ENCODE assay signal across 27 cellular contexts in the genomic region with DNA sequence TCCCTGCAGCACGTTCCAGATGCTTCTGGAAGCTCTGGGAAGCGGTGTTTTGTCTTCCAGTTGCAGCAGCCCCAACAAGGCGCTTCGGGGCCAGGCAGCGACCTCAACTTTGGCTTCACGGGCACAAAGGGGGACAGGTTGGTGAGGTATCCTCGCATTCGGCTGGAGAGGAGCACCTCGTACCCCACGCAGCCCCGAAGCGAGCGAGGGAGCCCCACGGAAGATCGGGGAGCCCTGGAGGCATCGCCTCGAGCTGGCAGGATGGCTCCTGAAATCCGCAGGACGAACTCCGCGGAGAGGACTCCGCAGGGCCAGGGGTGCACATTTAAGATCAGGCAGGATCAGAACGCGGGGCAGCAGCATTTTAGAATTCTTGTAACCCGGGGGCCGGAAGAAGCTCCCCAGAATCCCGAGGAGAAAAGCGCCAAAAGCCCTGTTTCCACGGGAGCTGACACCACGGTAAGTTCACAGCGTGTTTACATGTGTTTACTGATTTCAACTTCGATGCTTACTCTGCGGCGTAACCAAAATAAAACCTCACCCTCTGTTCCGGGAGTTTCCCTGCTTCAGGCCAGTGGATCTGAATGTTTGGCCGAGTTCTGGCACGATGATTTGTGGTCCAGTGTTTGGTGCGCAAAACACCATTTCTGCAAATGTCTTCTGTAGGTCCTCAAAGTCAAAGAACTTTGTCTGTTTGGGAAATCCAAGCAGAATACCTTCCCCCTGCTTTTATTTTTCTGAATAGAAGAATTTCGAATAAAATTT.
DNase-seq lines count a peak whose midpoint lies in the region; ATAC-seq and TF ChIP-seq lines count a peak whose summit lies in the region.
"Had no signal": no experiment of that assay in that cellular context is flagged by ENCODE, and none has a peak within 500 bp of the region (broad histone marks: within the 10 kb centered on the region; RNA-seq: fewer than 3 reads in every experiment).

No MANE protein-coding gene starts in this region.

- H3K23me2 ChIP-seq in H9 (ENCODE audit: insufficient read length, low read depth, low read length, poor library complexity, severe bottlenecking): no peaks in the 10 kb centered on the region

- no peak overlapping the region for H3K4me2 ChIP-seq in H9 (ENCODE audit: insufficient read depth, insufficient read length, low read length)
- no peak overlapping the region for H3K4me2 ChIP-seq in mesenchymal stem cell (ENCODE audit: low read length, poor library complexity, severe bottlenecking)
- H3K4me2 ChIP-seq: KMS-11 had no signal

- ATAC-seq in WTC11 (no peak), gastrocnemius medialis (peak in 1 of 2 donors; percentile 7)
- no peak for ATAC-seq in natural killer cell treated with Interleukin-12 subunit alpha and Interleukin-12 subunit beta and Interleukin-15 and Interleukin-18, amount 100 ng/mL, for 72 hours
- ATAC-seq: PC-3 had no signal

- H3K23ac ChIP-seq in H9 (ENCODE audit: insufficient read length, low read depth, low read length) (no peak overlapping the region), mesenchymal stem cell (ENCODE audit: low read length in 2 of 2) (no peak overlapping the region)

- WGBS in H9 (ENCODE audit: extremely low coverage, insufficient read length, low lambda C conversion rate): no CpG with 5 or more reads among the region's 39 CpGs
- WGBS in mesenchymal stem cell: 96% methylated on average over 39 of the region's 39 CpGs

- intact Hi-C loops in gastrocnemius medialis (cut with DNase I; ENCODE audit: low total_unique reads) (loop anchor here (5.0 to 10.0 kb wide), 2 partner anchors 131 to 378 kb away; no protein-coding TSS in a partner anchor), ascending aorta (cut with DNase I) (no loop called here)

- H3K14ac ChIP-seq in H9 (ENCODE audit: insufficient read depth, low read length): no peak overlapping the region
- no peak overlapping the region for H3K14ac ChIP-seq in mesenchymal stem cell (ENCODE audit: low read length in 2 of 2)

- H3T11ph ChIP-seq in H9 (ENCODE audit: low read length): no peak overlapping the region

- H2BK120ac ChIP-seq in H9 (ENCODE audit: low read depth, low read length, poor library complexity, severe bottlenecking): no peak overlapping the region
- H2BK120ac ChIP-seq in mesenchymal stem cell (ENCODE audit: low read depth, low read length): no peak overlapping the region

- CTCF ChIA-PET in WTC11 (lab: Charles Lee): interaction anchor here (0.5 to 1.0 kb wide), 2 partner anchors 20 to 136 kb away, joined by 3 read pairs; no protein-coding TSS in a partner anchor

- DNase-seq in H9: no peak
- DNase-seq in WTC11 (ENCODE audit: low spot score): no peak
- DNase-seq in mesenchymal stem cell: no peak
- no peak for DNase-seq in gastrocnemius medialis
- DNase-seq in activated CD4-positive, CD25-positive, alpha-beta regulatory T cell (lab: John Stamatoyannopoulos, UW): no peak
- no peak for DNase-seq in NK-92 treated with Interleukin-12 subunit alpha and Interleukin-12 subunit beta, amount 100 ng/mL, for 24 hours (lab: John Stamatoyannopoulos, UW)
- DNase-seq in natural killer cell treated with Interleukin-12 subunit alpha and Interleukin-12 subunit beta and Interleukin-15 and Interleukin-18, amount 100 ng/mL, for 72 hours (ENCODE audit: low spot score): no peak
- no peak for DNase-seq in ascending aorta (ENCODE audit: low spot score in 2 of 2)
- DNase-seq: activated CD4-positive, alpha-beta T cell treated with anti-CD3 and anti-CD28 coated beads for 4 hours; activated CD8-positive, alpha-beta memory T cell treated with anti-CD3 and anti-CD28 coated beads for 24 hours; activated effector memory CD4-positive, alpha-beta T cell treated with anti-CD3 and anti-CD28 coated beads, Interleukin-2, amount 50 U/mL, for 16 hours; activated naive CD8-positive, alpha-beta T cell treated with anti-CD3 and anti-CD28 coated beads, Interleukin-2, amount 10 ng/mL, durations not matched to agents 7 days and 5 days; BE2C; central memory CD4-positive, alpha-beta T cell; DMS153; head of caudate nucleus; lower lobe of right lung; NCI-H2029 treated with DMSO at 0.1 percent for 48 hours; NCI-H2227 treated with DMSO at 0.1 percent for 48 hours; PC-3; upper lobe of right lung had no signal

- H4K91ac ChIP-seq in H9 (ENCODE audit: insufficient read length, low read depth, low read length): no peak overlapping the region
- no peak overlapping the region for H4K91ac ChIP-seq in mesenchymal stem cell (ENCODE audit: low read length)

- H2AK5ac ChIP-seq in H9 (ENCODE audit: insufficient read length, low read length) (no peak overlapping the region), mesenchymal stem cell (ENCODE audit: low read length, severe bottlenecking) (peak overlapping the region; percentile 26)

- no peak overlapping the region for H3K56ac ChIP-seq in H9 (ENCODE audit: insufficient read length, low read depth, low read length)

- H3K36me3 ChIP-seq in mesenchymal stem cell (ENCODE audit: control insufficient read depth in 1 of 2, insufficient read depth in 2 of 2, low read depth in 1 of 2, low read length in 2 of 2) (peaks cover 0 to 15% of the 10 kb centered on the region in 2 experiments), gastrocnemius medialis (no peaks in the 10 kb centered on the region), ascending aorta (no peaks in the 10 kb centered on the region)
- H3K36me3 ChIP-seq: BE2C, upper lobe of right lung had no signal

- H2BK12ac ChIP-seq in H9 (ENCODE audit: insufficient read length, low read depth, low read length) (no peak overlapping the region), mesenchymal stem cell (ENCODE audit: low read length in 2 of 2) (no peak overlapping the region)

- H2BK15ac ChIP-seq in H9 (ENCODE audit: low read depth, low read length) (no peak overlapping the region), mesenchymal stem cell (ENCODE audit: low read depth, poor library complexity, severe bottlenecking) (peak overlapping the region; percentile 12)

- in situ Hi-C loops in gastrocnemius medialis (cut with MboI; ENCODE audit: low sequenced_read_pairs in 4 of 4): loop anchor here in 1 of 4 donors (10.0 kb wide), 1 partner anchor 68 kb away; no protein-coding TSS in a partner anchor

- H3K4me1 Mint-ChIP-seq in H9: peaks cover 56 to 66% of the 10 kb centered on the region in 2 experiments
- H3K4me1 Mint-ChIP-seq in WTC11: peaks cover 79% of the 10 kb centered on the region
- no peaks in the 10 kb centered on the region for H3K4me1 Mint-ChIP-seq in natural killer cell treated with Interleukin-12 subunit alpha and Interleukin-12 subunit beta and Interleukin-15 and Interleukin-18, amount 100 ng/mL, for 72 hours (ENCODE audit: low read depth in 2 of 2)
- H3K4me1 Mint-ChIP-seq: activated naive CD8-positive, alpha-beta T cell treated with anti-CD3 and anti-CD28 coated beads, Interleukin-2, amount 10 ng/mL, durations not matched to agents 7 days and 5 days had no signal

- H3K27ac Mint-ChIP-seq in H9 (peak overlapping the region; percentile 32 to 65 (median 40); a peak in 2 of 7 replicates), WTC11 (peak overlapping the region; percentile 89)
- no peak overlapping the region for H3K27ac Mint-ChIP-seq in natural killer cell treated with Interleukin-12 subunit alpha and Interleukin-12 subunit beta and Interleukin-15 and Interleukin-18, amount 100 ng/mL, for 72 hours
- H3K27ac Mint-ChIP-seq: activated naive CD8-positive, alpha-beta T cell treated with anti-CD3 and anti-CD28 coated beads, Interleukin-2, amount 10 ng/mL, durations not matched to agents 7 days and 5 days; dendritic cell treated with granulocyte-macrophage colony-stimulating factor and Interleukin-4, amounts not matched to agents 40 ng/mL and 50 ng/mL, for 4 days; stimulated activated memory B cell treated with anti-CD40 and anti-IgM and Interleukin-4, amounts not matched to agents 10 μg/mL and 1 μg/mL and 100 μg/mL, for 72 hours; T-helper 2 cell treated with Interferon-gamma antibody and Interleukin-4, amounts not matched to agents 5 μg/mL and 100 μg/mL, for 36 hours had no signal

- TF ChIP-seq POLR2A in gastrocnemius medialis (IDR thresholded peaks at IDR 0.05): no peak

- H3K27ac ChIP-seq in H9 (ENCODE audit: insufficient read length, low read depth, low read length): no peak overlapping the region
- no peak overlapping the region for H3K27ac ChIP-seq in mesenchymal stem cell (ENCODE audit: low read length, poor library complexity, severe bottlenecking)
- peak overlapping the region; percentile 91 to 97 (median 93) for H3K27ac ChIP-seq in gastrocnemius medialis
- no peak overlapping the region for H3K27ac ChIP-seq in ascending aorta
- H3K27ac ChIP-seq: HL-60, KMS-11, lower lobe of right lung, skin epidermis, upper lobe of right lung had no signal

- H3K4me3 Mint-ChIP-seq in H9 (no peak overlapping the region), WTC11 (no peak overlapping the region)
- H3K4me3 Mint-ChIP-seq in natural killer cell treated with Interleukin-12 subunit alpha and Interleukin-12 subunit beta and Interleukin-15 and Interleukin-18, amount 100 ng/mL, for 72 hours: no peak overlapping the region
- H3K4me3 Mint-ChIP-seq: activated naive CD8-positive, alpha-beta T cell treated with anti-CD3 and anti-CD28 coated beads, Interleukin-2, amount 10 ng/mL, durations not matched to agents 7 days and 5 days; dendritic cell treated with granulocyte-macrophage colony-stimulating factor and Interleukin-4, amounts not matched to agents 40 ng/mL and 50 ng/mL, for 4 days; stimulated activated memory B cell treated with anti-CD40 and anti-IgM and Interleukin-4, amounts not matched to agents 10 μg/mL and 1 μg/mL and 100 μg/mL, for 72 hours; T-helper 2 cell treated with Interferon-gamma antibody and Interleukin-4, amounts not matched to agents 5 μg/mL and 100 μg/mL, for 36 hours had no signal

- peaks cover 2% of the 10 kb centered on the region; the same call in 1 of the 2 replicates for H3K79me2 ChIP-seq in H9 (ENCODE audit: insufficient read depth, low read length)

- no peaks in the 10 kb centered on the region for H3K9me3 ChIP-seq in H9 (ENCODE audit: control insufficient read depth, low read depth, low read length)
- H3K9me3 ChIP-seq in mesenchymal stem cell (ENCODE audit: control insufficient read depth, low read length): no peaks in the 10 kb centered on the region
- no peaks in the 10 kb centered on the region for H3K9me3 ChIP-seq in gastrocnemius medialis
- no peaks in the 10 kb centered on the region for H3K9me3 ChIP-seq in ascending aorta
- H3K9me3 ChIP-seq: BE2C, lower lobe of right lung, upper lobe of right lung had no signal

- no peak overlapping the region for H4K8ac ChIP-seq in H9 (replicated peaks; ENCODE audit: insufficient read length, low read depth, low read length)
- no peak overlapping the region for H4K8ac ChIP-seq in mesenchymal stem cell (ENCODE audit: low read length)

- H3K18ac ChIP-seq in H9 (ENCODE audit: insufficient read length, low read depth, low read length) (peak overlapping the region; percentile 2), mesenchymal stem cell (ENCODE audit: low read depth in 1 of 2, low read length in 2 of 2) (no peak overlapping the region)

- H3K9me3 Mint-ChIP-seq in H9: no peaks in the 10 kb centered on the region
- H3K9me3 Mint-ChIP-seq in WTC11: no peaks in the 10 kb centered on the region
- no peaks in the 10 kb centered on the region for H3K9me3 Mint-ChIP-seq in natural killer cell treated with Interleukin-12 subunit alpha and Interleukin-12 subunit beta and Interleukin-15 and Interleukin-18, amount 100 ng/mL, for 72 hours
- H3K9me3 Mint-ChIP-seq: activated naive CD8-positive, alpha-beta T cell treated with anti-CD3 and anti-CD28 coated beads, Interleukin-2, amount 10 ng/mL, durations not matched to agents 7 days and 5 days; dendritic cell treated with granulocyte-macrophage colony-stimulating factor and Interleukin-4, amounts not matched to agents 40 ng/mL and 50 ng/mL, for 4 days; stimulated activated memory B cell treated with anti-CD40 and anti-IgM and Interleukin-4, amounts not matched to agents 10 μg/mL and 1 μg/mL and 100 μg/mL, for 72 hours; T-helper 2 cell treated with Interferon-gamma antibody and Interleukin-4, amounts not matched to agents 5 μg/mL and 100 μg/mL, for 36 hours had no signal

- H3K4ac ChIP-seq in H9 (ENCODE audit: low read depth, low read length): no peak overlapping the region
- H3K4ac ChIP-seq in mesenchymal stem cell (ENCODE audit: low read depth in 1 of 2, low read length in 2 of 2): no peak overlapping the region

- H3K27me3 ChIP-seq in H9 (ENCODE audit: insufficient read depth, low read length) (no peaks in the 10 kb centered on the region), mesenchymal stem cell (ENCODE audit: control insufficient read depth in 1 of 2, insufficient read depth in 1 of 2, low read length in 2 of 2) (no peaks in the 10 kb centered on the region), gastrocnemius medialis (no peaks in the 10 kb centered on the region), ascending aorta (no peaks in the 10 kb centered on the region)
- H3K27me3 ChIP-seq: BE2C, upper lobe of right lung had no signal

- H2BK5ac ChIP-seq in H9 (ENCODE audit: insufficient read length, low read length): no peak overlapping the region
- H2BK5ac ChIP-seq in mesenchymal stem cell (ENCODE audit: low read depth, low read length, poor library complexity, severe bottlenecking): no peak overlapping the region

- no peak overlapping the region for H3K4me3 ChIP-seq in mesenchymal stem cell (ENCODE audit: insufficient read depth in 1 of 2, low read depth in 1 of 2, low read length in 2 of 2)
- peak overlapping the region; percentile 62 to 76 (median 68) for H3K4me3 ChIP-seq in gastrocnemius medialis
- H3K4me3 ChIP-seq in ascending aorta: no peak overlapping the region
- H3K4me3 ChIP-seq: lower lobe of right lung, skin epidermis, upper lobe of right lung had no signal

- POLR2A ChIA-PET in WTC11 (lab: Charles Lee): no interaction called here

- H4K20me1 ChIP-seq in H9 (ENCODE audit: control insufficient read depth, insufficient read depth, insufficient read length): no peaks in the 10 kb centered on the region

- H3K9ac ChIP-seq in H9 (ENCODE audit: extremely low read depth, insufficient read length, low read length) (no peak overlapping the region), mesenchymal stem cell (ENCODE audit: low read length) (no peak overlapping the region)
- H3K9ac ChIP-seq: KMS-11 had no signal

- H3K36me3 Mint-ChIP-seq in H9 (ENCODE audit: insufficient read depth in 1 of 3, low read depth in 3 of 3) (peaks cover 2 to 9% (median 3%) of the 10 kb centered on the region in 3 experiments; a peak in 5 of 7 replicates), WTC11 (no peaks in the 10 kb centered on the region)
- no peaks in the 10 kb centered on the region for H3K36me3 Mint-ChIP-seq in natural killer cell treated with Interleukin-12 subunit alpha and Interleukin-12 subunit beta and Interleukin-15 and Interleukin-18, amount 100 ng/mL, for 72 hours
- H3K36me3 Mint-ChIP-seq: activated naive CD8-positive, alpha-beta T cell treated with anti-CD3 and anti-CD28 coated beads, Interleukin-2, amount 10 ng/mL, durations not matched to agents 7 days and 5 days had no signal

- H4K5ac ChIP-seq in H9 (ENCODE audit: insufficient read length, low read depth, low read length): no peak overlapping the region

- H3K79me1 ChIP-seq in H9 (ENCODE audit: insufficient read depth, low read depth, low read length, poor library complexity, severe bottlenecking) (no peaks in the 10 kb centered on the region), mesenchymal stem cell (replicated peaks; ENCODE audit: low read length, poor library complexity, severe bottlenecking) (peaks cover 23% of the 10 kb centered on the region)

- H2AFZ ChIP-seq in H9 (ENCODE audit: low read length) (no peak overlapping the region), mesenchymal stem cell (ENCODE audit: low read depth, low read length) (no peak overlapping the region)

- no peak overlapping the region for H2BK20ac ChIP-seq in H9 (ENCODE audit: low read depth, low read length, poor library complexity, severe bottlenecking)

- H3K27me3 Mint-ChIP-seq in H9 (ENCODE audit: low read depth) (no peaks in the 10 kb centered on the region), WTC11 (ENCODE audit: low read depth) (no peaks in the 10 kb centered on the region)
- no peaks in the 10 kb centered on the region for H3K27me3 Mint-ChIP-seq in natural killer cell treated with Interleukin-12 subunit alpha and Interleukin-12 subunit beta and Interleukin-15 and Interleukin-18, amount 100 ng/mL, for 72 hours
- H3K27me3 Mint-ChIP-seq: activated naive CD8-positive, alpha-beta T cell treated with anti-CD3 and anti-CD28 coated beads, Interleukin-2, amount 10 ng/mL, durations not matched to agents 7 days and 5 days; dendritic cell treated with granulocyte-macrophage colony-stimulating factor and Interleukin-4, amounts not matched to agents 40 ng/mL and 50 ng/mL, for 4 days; stimulated activated memory B cell treated with anti-CD40 and anti-IgM and Interleukin-4, amounts not matched to agents 10 μg/mL and 1 μg/mL and 100 μg/mL, for 72 hours had no signal

- no peak for TF ChIP-seq CTCF in H9 (conservative IDR thresholded peaks at IDR 0.05)
- no peak for TF ChIP-seq CTCF in WTC11 (IDR thresholded peaks at IDR 0.05)
- no peak for TF ChIP-seq CTCF in gastrocnemius medialis (IDR thresholded peaks at IDR 0.05 in 4 of 5, conservative IDR thresholded peaks at IDR 0.05 in 1 of 5)
- no peak for TF ChIP-seq CTCF in ascending aorta (IDR thresholded peaks at IDR 0.05)

- H3K4me1 ChIP-seq in H9 (ENCODE audit: insufficient read depth, low read length): peaks cover 7% of the 10 kb centered on the region; the same call in 1 of the 2 replicates
- H3K4me1 ChIP-seq in mesenchymal stem cell (ENCODE audit: control insufficient read depth, insufficient read depth, low read depth, low read length): peaks cover 19% of the 10 kb centered on the region
- peaks cover 24 to 33% of the 10 kb centered on the region in 2 donors for H3K4me1 ChIP-seq in gastrocnemius medialis
- no peaks in the 10 kb centered on the region for H3K4me1 ChIP-seq in ascending aorta
- H3K4me1 ChIP-seq: BE2C, lower lobe of right lung, upper lobe of right lung had no signal

Comparison
In these comparisons a context has a peak if more than half of its experiments do, and no peak if none do; other contexts are left out.
1. H3K27ac ChIP-seq: peak in gastrocnemius medialis (4 of 4); none in H9 (single experiment), mesenchymal stem cell (single experiment) and ascending aorta (0 of 2).
2. H3K27ac Mint-ChIP-seq: peak in H9 (3 of 3) and WTC11 (single experiment); none in natural killer cell treated with Interleukin-12 subunit alpha and Interleukin-12 subunit beta and Interleukin-15 and Interleukin-18, amount 100 ng/mL, for 72 hours (0 of 2).
3. H3K4me3 ChIP-seq: peak in gastrocnemius medialis (4 of 4); none in mesenchymal stem cell (0 of 2) and ascending aorta (0 of 2).